8 cellular contexts compared by ENCODE assay signal in the genomic region with DNA sequence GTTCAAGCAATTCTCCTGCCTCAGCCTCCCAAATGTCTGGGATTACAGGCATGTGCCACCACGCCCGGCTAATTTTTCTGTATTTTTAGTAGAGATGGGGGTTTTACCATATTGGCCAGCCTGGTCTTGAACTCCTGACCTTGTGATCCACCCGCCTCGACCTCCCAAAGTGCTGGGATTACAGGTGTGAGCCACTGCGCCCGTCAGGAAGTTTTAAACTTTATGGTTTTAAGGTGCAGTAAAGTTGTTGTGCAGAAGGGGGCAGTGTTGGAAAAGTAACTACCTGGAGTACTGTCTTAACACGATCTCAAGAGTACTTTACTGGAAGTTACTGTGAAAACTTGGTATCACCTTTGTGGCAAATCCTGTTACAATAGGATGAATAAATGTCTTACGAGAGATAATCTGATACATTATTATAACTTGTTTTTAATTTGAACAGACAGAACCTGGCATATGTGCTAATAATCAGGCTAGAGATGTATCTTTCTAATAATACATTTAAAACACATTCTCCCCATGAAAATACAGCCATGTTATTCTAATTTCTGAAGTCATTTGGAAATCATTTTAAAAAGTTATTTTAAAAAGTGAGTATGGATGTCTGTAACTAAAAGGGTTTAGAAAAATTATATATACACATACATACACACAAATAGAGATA. TPM values are rescaled to one million over a fixed set of nuclear protein-coding genes. Genes with fewer than 3 reads are reported as not detected.
DNase-seq lines count a peak whose midpoint lies in the region.

No MANE protein-coding gene starts in this region.

- H3K9me3 ChIP-seq in MG63: no peaks in the 10 kb centered on the region

- peak; percentile 42 to 50 for DNase-seq in NCI-H2081 (lab: John Stamatoyannopoulos, UW)
- DNase-seq in NCI-H2081 treated with DMSO at 0.1 percent for 48 hours (lab: John Stamatoyannopoulos, UW): no peak
- peak; percentile 4 for DNase-seq in MG63
- DNase-seq in T follicular helper cell (ENCODE audit: low read depth): peak; percentile 41
- peak; percentile 74 for DNase-seq in astrocyte of the hippocampus (ENCODE audit: low read depth, low spot score)
- peak; percentile 41 for DNase-seq in iPS-NIHi7 (ENCODE audit: extremely low spot score)
- DNase-seq in stimulated activated CD4-positive, alpha-beta T cell treated with anti-CD3 and anti-CD28 coated beads, Interleukin-1b, Interleukin-23, amount 100 ng/mL, for 48 hours: peak; percentile 51
- DNase-seq in hippocampal formation (lab: John Stamatoyannopoulos, UW): no peak

- no peaks in the 10 kb centered on the region for H3K36me3 ChIP-seq in MG63

- H3K27me3 ChIP-seq in MG63: no peaks in the 10 kb centered on the region

- no peak overlapping the region for H3K4me3 ChIP-seq in MG63

RNA-seq across cellular contexts. Expression of a gene that starts 10.8 kb away (rescaled TPM):
- not detected in 2 replicates for total RNA-seq in MG63 (2014; rRNA removed; shearing (Covaris generic); ENCODE audit: low replicate concordance)

RNA-seq across cellular contexts. Expression of a gene that starts 48.7 kb away (rescaled TPM):
- total RNA-seq in MG63 (2014; rRNA removed; shearing (Covaris generic); ENCODE audit: low replicate concordance): 10.1 and 14.8 TPM in 2 replicates

Comparison
In these comparisons a context has a peak if more than half of its experiments do, and no peak if none do; other contexts are left out.
1. DNase-seq: peak in NCI-H2081 (2 of 2), MG63 (single experiment), T follicular helper cell (single experiment), astrocyte of the hippocampus (single experiment), iPS-NIHi7 (single experiment) and stimulated activated CD4-positive, alpha-beta T cell treated with anti-CD3 and anti-CD28 coated beads, Interleukin-1b, Interleukin-23, amount 100 ng/mL, for 48 hours (single experiment); none in NCI-H2081 treated with DMSO at 0.1 percent for 48 hours (single experiment) and hippocampal formation (0 of 2).